Comparison of ENCODE assay signal across 12 cellular contexts in the genomic region with DNA sequence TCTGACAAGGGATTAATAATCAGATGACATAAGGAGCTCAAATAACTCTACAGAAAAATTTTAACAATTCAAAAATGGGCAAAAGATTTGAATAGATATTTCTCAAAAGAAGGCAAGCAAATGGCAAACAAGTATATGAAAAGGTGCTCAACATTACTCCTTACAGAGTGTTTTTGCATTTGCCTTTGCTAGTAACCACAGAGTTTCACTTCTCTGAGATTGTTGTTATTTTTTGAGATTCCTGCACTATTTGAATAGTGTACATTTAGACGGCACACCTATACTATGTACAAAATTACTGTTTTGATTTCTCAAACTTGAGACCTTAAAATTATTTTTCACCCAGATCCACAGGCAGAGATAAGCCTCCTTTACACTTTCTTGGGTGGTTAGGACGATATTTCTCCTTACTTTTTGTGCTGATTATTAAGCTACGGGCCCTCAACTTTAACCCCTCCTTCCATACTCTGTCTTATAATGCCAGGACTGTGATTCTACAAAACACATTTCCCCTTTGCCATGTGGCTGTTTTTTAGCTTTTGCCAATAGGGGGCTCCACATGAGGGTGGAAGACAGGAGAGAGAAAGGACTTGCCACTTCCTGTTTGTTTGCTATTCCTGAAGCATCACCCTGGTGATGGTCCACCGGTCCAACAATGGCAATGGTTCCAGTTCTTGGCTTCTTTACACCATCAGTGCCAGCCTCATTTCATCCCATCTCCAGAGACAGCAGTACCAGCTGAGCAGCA.
DNase-seq lines count a peak whose midpoint lies in the region; ATAC-seq and TF ChIP-seq lines count a peak whose summit lies in the region.
"Had no signal": no experiment of that assay in that cellular context is flagged by ENCODE, and none has a peak within 500 bp of the region (broad histone marks: within the 10 kb centered on the region; RNA-seq: fewer than 3 reads in every experiment).

No MANE protein-coding gene starts in this region.

- DNase-seq in NCI-H748 (lab: John Stamatoyannopoulos, UW; ENCODE audit: unreplicated experiment) (peak; percentile 38), NCI-H748 treated with DMSO at 0.1 percent for 48 hours (lab: John Stamatoyannopoulos, UW) (no peak), NCI-H69 (lab: John Stamatoyannopoulos, UW) (peak; percentile 54), upper lobe of right lung (no peak), T-helper 1 cell (no peak), uterus (no peak)
- DNase-seq in stimulated activated naive CD8-positive, alpha-beta T cell treated with anti-CD3 and anti-CD28 coated beads, Interleukin-15, amount 100 ng/mL, for 72 hours, result no peak
- DNase-seq: naive B cell, NCI-H1105 treated with DMSO at 0.1 percent for 48 hours had no signal

- no peaks in the 10 kb centered on the region for H3K4me1 ChIP-seq in upper lobe of right lung
- peaks cover 0 to 11% of the 10 kb centered on the region in 2 donors for H3K4me1 ChIP-seq in uterus

- H3K27ac ChIP-seq in upper lobe of right lung (no peak overlapping the region), uterus (no peak overlapping the region)

- ATAC-seq in HG02852 (IDR thresholded peaks at IDR 0.05; ENCODE audit: unreplicated experiment), result peak; percentile 97
- ATAC-seq in upper lobe of right lung, result no peak
- ATAC-seq in stimulated activated naive CD8-positive, alpha-beta T cell treated with anti-CD3 and anti-CD28 coated beads, Interleukin-15, amount 100 ng/mL, for 72 hours, result no peak

- H3K27me3 Mint-ChIP-seq in stimulated activated naive CD8-positive, alpha-beta T cell treated with anti-CD3 and anti-CD28 coated beads, Interleukin-15, amount 100 ng/mL, for 72 hours, result peaks cover 32% of the 10 kb centered on the region

- H3K4me3 ChIP-seq in upper lobe of right lung (no peak overlapping the region), uterus (no peak overlapping the region)

- no peak for TF ChIP-seq POLR2A in uterus (IDR thresholded peaks at IDR 0.05)

- intact Hi-C loops in upper lobe of right lung (cut with DNase I), result no loop called here
- intact Hi-C loops in uterus (cut with DNase I; ENCODE audit: low total_unique reads), result no loop called here

- no peaks in the 10 kb centered on the region for H3K36me3 ChIP-seq in upper lobe of right lung
- no peaks in the 10 kb centered on the region for H3K36me3 ChIP-seq in uterus

- H3K27ac Mint-ChIP-seq in stimulated activated naive CD8-positive, alpha-beta T cell treated with anti-CD3 and anti-CD28 coated beads, Interleukin-15, amount 100 ng/mL, for 72 hours, result no peak overlapping the region
- H3K27ac Mint-ChIP-seq: activated naive CD8-positive, alpha-beta T cell; T-helper 1 cell treated with Interleukin-12 subunit alpha and Interleukin-12 subunit beta and Interleukin-4 antibody, amounts not matched to agents 30 μg/mL and 1 μg/mL, for 36 hours had no signal

- no peaks in the 10 kb centered on the region for H3K9me3 Mint-ChIP-seq in stimulated activated naive CD8-positive, alpha-beta T cell treated with anti-CD3 and anti-CD28 coated beads, Interleukin-15, amount 100 ng/mL, for 72 hours
- H3K9me3 Mint-ChIP-seq: naive B cell; T-helper 1 cell treated with Interleukin-12 subunit alpha and Interleukin-12 subunit beta and Interleukin-4 antibody, amounts not matched to agents 30 μg/mL and 1 μg/mL, for 36 hours had no signal

- H3K9me3 ChIP-seq in upper lobe of right lung (no peaks in the 10 kb centered on the region), uterus (no peaks in the 10 kb centered on the region)

- H3K27me3 ChIP-seq in upper lobe of right lung, result no peaks in the 10 kb centered on the region
- H3K27me3 ChIP-seq in uterus, result no peaks in the 10 kb centered on the region

- no peaks in the 10 kb centered on the region for H3K4me1 Mint-ChIP-seq in stimulated activated naive CD8-positive, alpha-beta T cell treated with anti-CD3 and anti-CD28 coated beads, Interleukin-15, amount 100 ng/mL, for 72 hours

- TF ChIP-seq CTCF in upper lobe of right lung (IDR thresholded peaks at IDR 0.05) (peak; percentile 7), uterus (IDR thresholded peaks at IDR 0.05) (no peak)

- H3K4me3 Mint-ChIP-seq in stimulated activated naive CD8-positive, alpha-beta T cell treated with anti-CD3 and anti-CD28 coated beads, Interleukin-15, amount 100 ng/mL, for 72 hours, result no peak overlapping the region
- H3K4me3 Mint-ChIP-seq: activated naive CD8-positive, alpha-beta T cell; naive B cell; T-helper 1 cell treated with Interleukin-12 subunit alpha and Interleukin-12 subunit beta and Interleukin-4 antibody, amounts not matched to agents 30 μg/mL and 1 μg/mL, for 36 hours had no signal

Comparison
In these comparisons a context has a peak if more than half of its experiments do, and no peak if none do; other contexts are left out.
1. DNase-seq: peak in NCI-H748 (single experiment) and NCI-H69 (single experiment); none in NCI-H748 treated with DMSO at 0.1 percent for 48 hours (single experiment), upper lobe of right lung (single experiment), stimulated activated naive CD8-positive, alpha-beta T cell treated with anti-CD3 and anti-CD28 coated beads, Interleukin-15, amount 100 ng/mL, for 72 hours (0 of 2), T-helper 1 cell (0 of 5) and uterus (0 of 2).